In the genomic region with DNA sequence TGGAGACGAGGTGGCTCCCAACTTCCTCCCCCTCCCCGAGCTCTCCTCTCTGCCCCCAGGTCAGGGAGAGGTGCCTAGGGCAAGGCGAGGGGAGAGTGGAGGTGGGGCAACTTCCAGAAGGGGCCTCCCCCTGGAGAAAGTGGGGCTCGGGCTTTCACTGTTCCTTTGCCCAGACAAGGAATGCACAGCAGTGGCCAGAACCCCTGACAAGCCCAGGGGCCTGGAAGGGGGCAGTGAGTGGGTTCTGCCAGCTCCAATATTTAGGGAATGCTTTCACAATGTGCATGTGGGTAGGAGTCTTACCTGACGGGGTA, we compare ENCODE assay signal across 16 cellular contexts. TPM values are rescaled to one million over a fixed set of nuclear protein-coding genes. Genes with fewer than 3 reads are reported as not detected.
A peak's percentile ranks its signal among the peaks of the same experiment; 100 is the strongest.
DNase-seq lines count a peak whose midpoint lies in the region; ATAC-seq and TF ChIP-seq lines count a peak whose summit lies in the region.
"Had no signal": no experiment of that assay in that cellular context is flagged by ENCODE, and none has a peak within 500 bp of the region (broad histone marks: within the 10 kb centered on the region; RNA-seq: fewer than 3 reads in every experiment).

No MANE protein-coding gene starts in this region.

- H3K27ac Mint-ChIP-seq in naive thymus-derived CD8-positive, alpha-beta T cell: peak overlapping the region in 2 of 10 donors; percentile 43 to 82

- intact Hi-C loops in IMR-90 (cut with micrococcal nuclease) (no loop called here), transverse colon (cut with DNase I; ENCODE audit: low total_unique reads) (no loop called here), dorsolateral prefrontal cortex (cut with DNase I) (no loop called here)

- dilution Hi-C loops in IMR-90 (cut with HindIII; ENCODE audit: low sequenced_read_pairs, unreplicated experiment): no loop called here

- CTCF ChIA-PET in IMR-90 (lab: Yijun Ruan, JAX): interaction anchor here (0.7 to 4.8 kb wide), 3 partner anchors 22 to 43 kb away, joined by 3 to 18 read pairs (median 4); a partner anchor contains a TSS

- no peak overlapping the region for H2AK9ac ChIP-seq in IMR-90 (replicated peaks; ENCODE audit: low read depth, low read length, poor library complexity)

- no peak overlapping the region for H2BK15ac ChIP-seq in IMR-90 (ENCODE audit: low read depth, low read length)

- no peak overlapping the region for H3K4ac ChIP-seq in IMR-90 (ENCODE audit: low read depth, low read length)

- H3K9me3 ChIP-seq in IMR-90 (ENCODE audit: control insufficient read depth, insufficient read depth, low read length) (no peaks in the 10 kb centered on the region), duodenal mucosa (ENCODE audit: control insufficient read depth in 1 of 2, low read length in 2 of 2) (no peaks in the 10 kb centered on the region), transverse colon (no peaks in the 10 kb centered on the region)
- H3K9me3 ChIP-seq: BE2C, SJCRH30 had no signal

- H3K4me3 ChIP-seq in IMR-90 (ENCODE audit: insufficient read depth, low read depth, low read length): no peak overlapping the region
- peak overlapping the region in 1 of 2 donors; percentile 52 for H3K4me3 ChIP-seq in duodenal mucosa (ENCODE audit: low read depth in 1 of 2, low read length in 2 of 2)
- no peak overlapping the region for H3K4me3 ChIP-seq in transverse colon
- H3K4me3 ChIP-seq in dorsolateral prefrontal cortex: no peak overlapping the region
- H3K4me3 ChIP-seq: SJCRH30 had no signal

- no peak overlapping the region for H2BK5ac ChIP-seq in IMR-90 (ENCODE audit: low read depth, low read length, poor library complexity, severe bottlenecking)

- H3K18ac ChIP-seq in IMR-90 (ENCODE audit: low read depth, low read length): no peak overlapping the region

- no peaks in the 10 kb centered on the region for H3K36me3 Mint-ChIP-seq in naive thymus-derived CD8-positive, alpha-beta T cell

- no peaks in the 10 kb centered on the region for H3K27me3 Mint-ChIP-seq in naive thymus-derived CD8-positive, alpha-beta T cell

- ATAC-seq in IMR-90 (ENCODE audit: low read depth) (no peak; the same call in 1 of the 2 replicates), HG03095 (IDR thresholded peaks at IDR 0.05; ENCODE audit: unreplicated experiment) (no peak)
- no peak for ATAC-seq in naive thymus-derived CD8-positive, alpha-beta T cell

- H3K27ac ChIP-seq in IMR-90 (ENCODE audit: insufficient read depth, low read length) (no peak overlapping the region), duodenal mucosa (ENCODE audit: low read depth, low read length) (peak overlapping the region; percentile 73), transverse colon (peak overlapping the region; percentile 78 to 80 (median 80)), dorsolateral prefrontal cortex (no peak overlapping the region)
- H3K27ac ChIP-seq: SJCRH30 had no signal

- H3K4me1 Mint-ChIP-seq in naive thymus-derived CD8-positive, alpha-beta T cell: peaks cover 19 to 40% (median 33%) of the 10 kb centered on the region in 4 donors

- DNase-seq in IMR-90 (no peak), transverse colon (no peak), dorsolateral prefrontal cortex (no peak), NCI-H345 treated with DMSO at 0.1 percent for 48 hours (lab: John Stamatoyannopoulos, UW; ENCODE audit: unreplicated experiment) (no peak)
- no peak for DNase-seq in naive thymus-derived CD8-positive, alpha-beta T cell
- DNase-seq: BE2C, DMS153, EL, GOT3, NCI-H187 treated with DMSO at 0.1 percent for 48 hours, NCI-H2171 treated with DMSO at 0.1 percent for 48 hours, NCI-H510A treated with DMSO at 0.1 percent for 48 hours, SJCRH30 had no signal

- in situ Hi-C loops in IMR-90 (cut with MboI; ENCODE audit: low sequenced_read_pairs): no loop called here
- in situ Hi-C loops in transverse colon (cut with MboI; ENCODE audit: low pct_ligation_motif_present in 1 of 4, low pct_unique_long_range_greater_than_20kb in 1 of 4, low sequenced_read_pairs in 3 of 4): no loop called here

- no peak overlapping the region for H4K5ac ChIP-seq in IMR-90 (ENCODE audit: low read depth, low read length)

- no peaks in the 10 kb centered on the region for H3K9me3 Mint-ChIP-seq in naive thymus-derived CD8-positive, alpha-beta T cell

- H3K9me1 ChIP-seq in IMR-90 (ENCODE audit: insufficient read depth, low read length): no peaks in the 10 kb centered on the region

- TF ChIP-seq EP300 in transverse colon (IDR thresholded peaks at IDR 0.05; ENCODE audit: low read depth): no peak

- H3K14ac ChIP-seq in IMR-90 (replicated peaks; ENCODE audit: low read depth, low read length): no peak overlapping the region

- no peak overlapping the region for H3K4me2 ChIP-seq in IMR-90 (ENCODE audit: low read depth, low read length)

- H2BK20ac ChIP-seq in IMR-90 (ENCODE audit: low read depth, low read length): no peak overlapping the region

- no peaks in the 10 kb centered on the region for H3K4me1 ChIP-seq in IMR-90 (ENCODE audit: control insufficient read depth, insufficient read depth, low read length)
- peaks cover 45 to 46% of the 10 kb centered on the region in 2 donors for H3K4me1 ChIP-seq in duodenal mucosa (ENCODE audit: control insufficient read depth in 1 of 2, insufficient read depth in 2 of 2, low read length in 2 of 2)
- H3K4me1 ChIP-seq in transverse colon: peaks cover 20 to 55% (median 46%) of the 10 kb centered on the region in 4 donors
- H3K4me1 ChIP-seq: BE2C, SJCRH30 had no signal

- H3K9ac ChIP-seq in IMR-90 (ENCODE audit: low read depth, low read length) (no peak overlapping the region), duodenal mucosa (ENCODE audit: low read depth in 1 of 2, low read length in 2 of 2) (peak overlapping the region; percentile 35 to 49)

- no TSS peak for BruUV-seq in IMR-90 (replicated peaks; lab: Mats Ljungman, UMichigan)

- no peak overlapping the region for H2AK5ac ChIP-seq in IMR-90 (ENCODE audit: low read depth, low read length)

- no peak overlapping the region for H4K91ac ChIP-seq in IMR-90 (ENCODE audit: insufficient read depth, low read depth, low read length)

- TF ChIP-seq RAD21 in IMR-90 (IDR thresholded peaks at IDR 0.05; ENCODE audit: low read length): no peak

- TF ChIP-seq CTCF in IMR-90 (conservative IDR thresholded peaks at IDR 0.05; ENCODE audit: low read depth, low read length) (no peak), transverse colon (IDR thresholded peaks at IDR 0.05) (no peak), dorsolateral prefrontal cortex (IDR thresholded peaks at IDR 0.05 in 54 of 56, conservative IDR thresholded peaks at IDR 0.05 in 2 of 56; ENCODE audit: low read depth in 1 of 56, partially characterized antibody in 56 of 56) (no peak)

- no peak for TF ChIP-seq POLR2A in IMR-90 (IDR thresholded peaks at IDR 0.05; ENCODE audit: low read depth, low read length)
- no peak for TF ChIP-seq POLR2A in transverse colon (IDR thresholded peaks at IDR 0.05)

- POLR2A ChIA-PET in IMR-90 (lab: Charles Lee; ENCODE audit: unreplicated experiment): no interaction called here
- POLR2A ChIA-PET in naive thymus-derived CD8-positive, alpha-beta T cell (lab: Charles Lee): interaction anchor here (0.8 to 1.1 kb wide), 3 partner anchors 11 to 53 kb away, joined by 3 to 7 read pairs (median 3); a partner anchor contains a TSS

- no peak overlapping the region for H2BK120ac ChIP-seq in IMR-90 (ENCODE audit: low read depth, low read length)

- H4K8ac ChIP-seq in IMR-90 (ENCODE audit: low read depth in 2 of 2, low read length in 2 of 2): no peak overlapping the region

- H3K23ac ChIP-seq in IMR-90 (ENCODE audit: low read depth, low read length): no peak overlapping the region

- WGBS in IMR-90 (ENCODE audit: extremely low coverage in 2 of 2, insufficient read length in 1 of 2), 2 experiments: no CpG with 5 or more reads among the region's 5 CpGs
- WGBS in transverse colon (ENCODE audit: low coverage in 1 of 2), 2 donors: 29% methylated on average over 5 of the region's 5 CpGs; no CpG with 5 or more reads in 1 of the 2 donors

- H3K27me3 ChIP-seq in IMR-90 (ENCODE audit: control insufficient read depth, insufficient read depth, low read length) (peaks cover 8% of the 10 kb centered on the region), duodenal mucosa (ENCODE audit: control insufficient read depth in 1 of 2, insufficient read depth in 2 of 2, low read length in 2 of 2) (no peaks in the 10 kb centered on the region), transverse colon (no peaks in the 10 kb centered on the region), dorsolateral prefrontal cortex (peaks cover 0 to 3% (median 0%) of the 10 kb centered on the region in 45 donors)

- H4K20me1 ChIP-seq in IMR-90 (ENCODE audit: insufficient read depth, low read length): no peaks in the 10 kb centered on the region

- no peaks in the 10 kb centered on the region for H3K79me1 ChIP-seq in IMR-90 (ENCODE audit: low read depth in 1 of 2, low read length in 2 of 2)

- peak overlapping the region in 6 of 10 donors; percentile 59 to 83 (median 66) for H3K4me3 Mint-ChIP-seq in naive thymus-derived CD8-positive, alpha-beta T cell

- H2AFZ ChIP-seq in IMR-90 (replicated peaks; ENCODE audit: low read length, poor library complexity): peak overlapping the region; percentile 32

- H3K36me3 ChIP-seq in IMR-90 (ENCODE audit: control insufficient read depth, insufficient read depth, low read length) (no peaks in the 10 kb centered on the region), duodenal mucosa (ENCODE audit: control insufficient read depth in 1 of 2, insufficient read depth in 2 of 2, low read length in 2 of 2) (no peaks in the 10 kb centered on the region), transverse colon (no peaks in the 10 kb centered on the region)
- H3K36me3 ChIP-seq: BE2C, SJCRH30 had no signal

- no peak overlapping the region for H3K56ac ChIP-seq in IMR-90 (ENCODE audit: extremely low read depth, insufficient read depth, low read length)

RNA-seq across cellular contexts. Expression of a gene that starts 11.7 kb away (rescaled TPM):
- 0.72 and 1.4 TPM in 2 replicates for total RNA-seq in IMR-90 (2012; rRNA removed)
- polyA plus RNA-seq in IMR-90 (2012; rRNA removed): 13.8 and 14.0 TPM in 2 replicates
- 7.4 and 17.7 TPM in 2 replicates for polyA plus RNA-seq in IMR-90 (2012; cell fraction: cytosol; rRNA removed)
- 23.1 and 23.5 TPM in 2 replicates for polyA plus RNA-seq in IMR-90 (2012; cell fraction: nucleus; rRNA removed; ENCODE audit: low replicate concordance)
- 10 to 100 TPM; 31.6 to 31.7 TPM for total RNA-seq in naive thymus-derived CD8-positive, alpha-beta T cell
- polyA plus RNA-seq in naive thymus-derived CD8-positive, alpha-beta T cell: 10 to 100 TPM in 1 of 3 donors, 1 to 10 TPM in 2; 4.5 to 13.0 (median 9.6) TPM
- total RNA-seq in transverse colon: 10 to 100 TPM in 3 of 4 donors, 1 to 10 TPM in 1; 8.3 to 22.1 (median 17.4) TPM
- 10 to 100 TPM; 11.5 to 27.4 (median 17.6) TPM for total RNA-seq in dorsolateral prefrontal cortex

RNA-seq across cellular contexts. Expression of a gene that starts 33.4 kb away (rescaled TPM):
- total RNA-seq in IMR-90 (2012; rRNA removed): under 0.01 TPM in 2 replicates
- polyA plus RNA-seq in IMR-90 (2012; rRNA removed): 0.31 and 0.32 TPM in 2 replicates
- polyA plus RNA-seq in IMR-90 (2012; cell fraction: cytosol; rRNA removed): 0.14 and 0.24 TPM in 2 replicates
- polyA plus RNA-seq in IMR-90 (2012; cell fraction: nucleus; rRNA removed; ENCODE audit: low replicate concordance): 0.34 and 0.51 TPM in 2 replicates
- total RNA-seq in naive thymus-derived CD8-positive, alpha-beta T cell: under 1 TPM; 0.16 to 0.33 TPM
- under 1 TPM in 1 of 3 donors, not detected in 2; 0.13 TPM for polyA plus RNA-seq in naive thymus-derived CD8-positive, alpha-beta T cell
- total RNA-seq in transverse colon: 1 to 10 TPM in 3 of 4 donors, under 1 TPM in 1; 0.40 to 5.9 (median 4.9) TPM
- under 1 TPM in 85 of 120 experiments, not detected in 35; 0.10 to 0.62 (median 0.24) TPM for total RNA-seq in dorsolateral prefrontal cortex
- total RNA-seq: RPMI7951, SJCRH30 had no signal

RNA-seq across cellular contexts. Expression of a gene that starts 43.3 kb away (rescaled TPM):
- 14.7 and 17.2 TPM in 2 replicates for total RNA-seq in IMR-90 (2012; rRNA removed)
- polyA plus RNA-seq in IMR-90 (2012; rRNA removed): 27.6 and 31.0 TPM in 2 replicates
- polyA plus RNA-seq in IMR-90 (2012; cell fraction: cytosol; rRNA removed): 16.3 and 34.7 TPM in 2 replicates
- 122 and 248 TPM in 2 replicates for polyA plus RNA-seq in IMR-90 (2012; cell fraction: nucleus; rRNA removed; ENCODE audit: low replicate concordance)
- 10 to 100 TPM; 41.4 to 46.0 TPM for total RNA-seq in naive thymus-derived CD8-positive, alpha-beta T cell
- 10 to 100 TPM; 19.3 to 37.9 (median 21.6) TPM for polyA plus RNA-seq in naive thymus-derived CD8-positive, alpha-beta T cell
- total RNA-seq in transverse colon: 100 to 1,000 TPM in 2 of 4 donors, 10 to 100 TPM in 2; 37.8 to 164 (median 89.7) TPM
- total RNA-seq in dorsolateral prefrontal cortex: 10 to 100 TPM; 18.1 to 42.2 (median 27.6) TPM

RNA-seq across cellular contexts. Expression of a gene that starts 52.9 kb away (rescaled TPM):
- total RNA-seq in IMR-90 (2012; rRNA removed) (not detected in 2 replicates), transverse colon (under 1 TPM in 2 of 4 donors, not detected in 2; 0.48 to 0.80 TPM), dorsolateral prefrontal cortex (1 to 10 TPM in 20 of 120 experiments, under 1 TPM in 56, not detected in 44; 0.26 to 1.8 (median 0.75) TPM)
- 0.77 and 0.80 TPM in 2 replicates for polyA plus RNA-seq in IMR-90 (2012; rRNA removed)
- 0.26 and 0.52 TPM in 2 replicates for polyA plus RNA-seq in IMR-90 (2012; cell fraction: cytosol; rRNA removed)
- 1.4 and 1.7 TPM in 2 replicates for polyA plus RNA-seq in IMR-90 (2012; cell fraction: nucleus; rRNA removed; ENCODE audit: low replicate concordance)
- under 1 TPM; 0.29 to 0.85 TPM for total RNA-seq in naive thymus-derived CD8-positive, alpha-beta T cell
- under 1 TPM; 0.43 to 0.56 (median 0.48) TPM for polyA plus RNA-seq in naive thymus-derived CD8-positive, alpha-beta T cell
- total RNA-seq: RPMI7951 had no signal

RNA-seq across cellular contexts. Expression of a gene that starts 53.0 kb away (rescaled TPM):
- total RNA-seq in IMR-90 (2012; rRNA removed) (28.1 and 32.3 TPM in 2 replicates), transverse colon (10 to 100 TPM; 12.9 to 41.8 (median 32.0) TPM), dorsolateral prefrontal cortex (10 to 100 TPM; 26.3 to 47.8 (median 35.6) TPM)
- polyA plus RNA-seq in IMR-90 (2012; rRNA removed): 57.7 and 61.8 TPM in 2 replicates
- 31.1 and 78.7 TPM in 2 replicates for polyA plus RNA-seq in IMR-90 (2012; cell fraction: cytosol; rRNA removed)
- polyA plus RNA-seq in IMR-90 (2012; cell fraction: nucleus; rRNA removed; ENCODE audit: low replicate concordance): 33.3 and 43.6 TPM in 2 replicates
- total RNA-seq in naive thymus-derived CD8-positive, alpha-beta T cell: 10 to 100 TPM; 38.2 to 41.8 TPM
- polyA plus RNA-seq in naive thymus-derived CD8-positive, alpha-beta T cell: 10 to 100 TPM; 38.3 to 68.5 (median 38.3) TPM

Comparison
In these comparisons a context has a peak if more than half of its experiments do, and no peak if none do; other contexts are left out.
1. H3K27ac ChIP-seq: peak in duodenal mucosa (single experiment) and transverse colon (4 of 4); none in IMR-90 (single experiment) and dorsolateral prefrontal cortex (0 of 59).